1 cellular context compared by ENCODE assay signal in the genomic region with DNA sequence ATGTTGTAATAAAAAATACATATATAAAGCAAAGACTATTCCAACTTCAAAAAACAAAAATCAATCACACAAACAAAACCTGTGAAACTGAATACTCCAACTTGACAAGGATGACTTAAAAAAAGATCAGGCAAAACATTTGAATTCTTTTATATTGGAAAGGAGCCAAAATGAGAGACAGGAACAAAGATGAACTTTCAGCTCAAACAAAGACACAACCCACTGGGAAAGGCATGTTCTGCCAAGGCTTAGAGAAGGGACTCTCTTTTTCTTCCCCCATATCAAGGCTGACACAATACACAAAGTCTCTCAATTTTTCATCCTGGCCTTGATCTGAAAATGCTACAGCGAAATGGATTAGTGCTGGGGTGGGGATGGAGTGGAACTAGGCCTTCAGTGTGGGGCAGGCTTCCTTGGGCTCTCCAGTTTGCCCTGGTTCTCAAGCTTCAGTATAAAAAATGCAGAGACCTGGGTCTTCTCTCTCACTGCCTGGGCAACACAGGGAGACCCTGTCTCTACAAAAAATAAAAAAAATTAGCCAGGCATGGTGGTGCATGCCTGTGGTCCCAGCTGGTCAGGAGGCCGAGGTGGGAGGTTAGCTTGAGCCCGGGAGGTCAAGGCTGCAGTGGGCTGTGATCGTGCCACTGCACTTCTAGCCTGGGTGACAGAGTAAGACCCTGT.
TF ChIP-seq lines count a peak whose summit lies in the region.

No MANE protein-coding gene starts in this region.

TF ChIP-seq in HepG2, 621 proteins besides CTCF, POLR2A, EP300 and RAD21 (continued from another document and continues in another):
- TF ChIP-seq PATZ1 (CRISPR knock-in tag; IDR thresholded peaks at IDR 0.05) = peak; percentile 39; the same call in 1 of the 2 replicates
- no peak for TF ChIP-seq SOX6 (IDR thresholded peaks at IDR 0.05)
- peak; percentile 90 for TF ChIP-seq SOX6 (CRISPR knock-in tag; IDR thresholded peaks at IDR 0.05)
- peak; percentile 53 for TF ChIP-seq ZMYM4 (CRISPR knock-in tag; IDR thresholded peaks at IDR 0.05)
- peak; percentile 48; the same call in 1 of the 2 replicates for TF ChIP-seq ZNF232 (CRISPR knock-in tag; IDR thresholded peaks at IDR 0.05; ENCODE audit: borderline replicate concordance)
- peak; percentile 75 for TF ChIP-seq TFAP4 (IDR thresholded peaks at IDR 0.05; ENCODE audit: borderline replicate concordance, low read depth)
- no peak for TF ChIP-seq SRF (IDR thresholded peaks at IDR 0.05; ENCODE audit: low read depth, low read length)
- TF ChIP-seq KLF16 (CRISPR knock-in tag; IDR thresholded peaks at IDR 0.05) = no peak
- no peak for TF ChIP-seq HDAC6 (IDR thresholded peaks at IDR 0.05; ENCODE audit: low read depth, low read length)
- TF ChIP-seq ZNF766 (CRISPR knock-in tag; IDR thresholded peaks at IDR 0.05; ENCODE audit: borderline replicate concordance) = no peak
- no peak for TF ChIP-seq TRAFD1 (CRISPR knock-in tag; IDR thresholded peaks at IDR 0.05; ENCODE audit: borderline replicate concordance)
- peak; percentile 75 for TF ChIP-seq ARID5B (CRISPR knock-in tag; IDR thresholded peaks at IDR 0.05)
- TF ChIP-seq GMEB1 (CRISPR knock-in tag; IDR thresholded peaks at IDR 0.05; ENCODE audit: borderline replicate concordance) = no peak
- TF ChIP-seq RBAK (CRISPR knock-in tag; IDR thresholded peaks at IDR 0.05) = no peak
- TF ChIP-seq HNRNPUL1 (IDR thresholded peaks at IDR 0.05; ENCODE audit: low read depth, low read length) = no peak
- TF ChIP-seq, protein P1, sequence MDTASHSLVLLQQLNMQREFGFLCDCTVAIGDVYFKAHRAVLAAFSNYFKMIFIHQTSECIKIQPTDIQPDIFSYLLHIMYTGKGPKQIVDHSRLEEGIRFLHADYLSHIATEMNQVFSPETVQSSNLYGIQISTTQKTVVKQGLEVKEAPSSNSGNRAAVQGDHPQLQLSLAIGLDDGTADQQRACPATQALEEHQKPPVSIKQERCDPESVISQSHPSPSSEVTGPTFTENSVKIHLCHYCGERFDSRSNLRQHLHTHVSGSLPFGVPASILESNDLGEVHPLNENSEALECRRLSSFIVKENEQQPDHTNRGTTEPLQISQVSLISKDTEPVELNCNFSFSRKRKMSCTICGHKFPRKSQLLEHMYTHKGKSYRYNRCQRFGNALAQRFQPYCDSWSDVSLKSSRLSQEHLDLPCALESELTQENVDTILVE (CRISPR knock-in tag; IDR thresholded peaks at IDR 0.05) = peak; percentile 17; the same call in 1 of the 2 replicates
- no peak for TF ChIP-seq JUN (CRISPR knock-in tag; IDR thresholded peaks at IDR 0.05)
- TF ChIP-seq ERF (CRISPR knock-in tag; IDR thresholded peaks at IDR 0.05) = 0 out of 2 replicates have a peak, but pooled peaks have one; percentile 12
- TF ChIP-seq ZNF605 (CRISPR knock-in tag; IDR thresholded peaks at IDR 0.05) = peak; percentile 33; the same call in 1 of the 2 replicates
- no peak for TF ChIP-seq PHF5A (CRISPR knock-in tag; IDR thresholded peaks at IDR 0.05; ENCODE audit: low read depth, unreplicated experiment)
- no peak for TF ChIP-seq RERE (CRISPR knock-in tag; IDR thresholded peaks at IDR 0.05; ENCODE audit: low read depth)
- TF ChIP-seq ZNF484 (CRISPR knock-in tag; IDR thresholded peaks at IDR 0.05; ENCODE audit: borderline replicate concordance, low read depth) = no peak
- no peak for TF ChIP-seq ZNF260 (CRISPR knock-in tag; IDR thresholded peaks at IDR 0.05; ENCODE audit: borderline replicate concordance, low read depth)
- no peak for TF ChIP-seq PRDM4 (CRISPR knock-in tag; IDR thresholded peaks at IDR 0.05; ENCODE audit: borderline replicate concordance)
- no peak for TF ChIP-seq TSC22D2 (CRISPR knock-in tag; IDR thresholded peaks at IDR 0.05; ENCODE audit: borderline replicate concordance)
- peak; percentile 90 for TF ChIP-seq SIX1 (CRISPR knock-in tag; IDR thresholded peaks at IDR 0.05; ENCODE audit: borderline replicate concordance)
- TF ChIP-seq ZBTB8A (CRISPR knock-in tag; IDR thresholded peaks at IDR 0.05; ENCODE audit: borderline replicate concordance, low read depth) = no peak
- TF ChIP-seq GABPA (IDR thresholded peaks at IDR 0.05; ENCODE audit: low read depth, low read length) = no peak
- TF ChIP-seq GABPA (CRISPR knock-in tag; IDR thresholded peaks at IDR 0.05; ENCODE audit: low read depth) = no peak
- peak; percentile 71 for TF ChIP-seq NCOA2 (CRISPR knock-in tag; IDR thresholded peaks at IDR 0.05)
- TF ChIP-seq HMG20A (CRISPR knock-in tag; IDR thresholded peaks at IDR 0.05; ENCODE audit: borderline replicate concordance) = peak; percentile 65; the same call in 1 of the 2 replicates
- peak; percentile 25; the same call in 1 of the 2 replicates for TF ChIP-seq ESRRA (CRISPR knock-in tag; IDR thresholded peaks at IDR 0.05; ENCODE audit: low read depth)
- 0 out of 2 replicates have a peak, but pooled peaks have one; percentile 13 for TF ChIP-seq KDM1A (CRISPR knock-in tag; IDR thresholded peaks at IDR 0.05)
- TF ChIP-seq ZNF44 (CRISPR knock-in tag; IDR thresholded peaks at IDR 0.05) = no peak
- TF ChIP-seq NR2F1 (CRISPR knock-in tag; IDR thresholded peaks at IDR 0.05) = peak; percentile 75 to 79; a peak in 3 of 4 replicates
